In the genomic region with DNA sequence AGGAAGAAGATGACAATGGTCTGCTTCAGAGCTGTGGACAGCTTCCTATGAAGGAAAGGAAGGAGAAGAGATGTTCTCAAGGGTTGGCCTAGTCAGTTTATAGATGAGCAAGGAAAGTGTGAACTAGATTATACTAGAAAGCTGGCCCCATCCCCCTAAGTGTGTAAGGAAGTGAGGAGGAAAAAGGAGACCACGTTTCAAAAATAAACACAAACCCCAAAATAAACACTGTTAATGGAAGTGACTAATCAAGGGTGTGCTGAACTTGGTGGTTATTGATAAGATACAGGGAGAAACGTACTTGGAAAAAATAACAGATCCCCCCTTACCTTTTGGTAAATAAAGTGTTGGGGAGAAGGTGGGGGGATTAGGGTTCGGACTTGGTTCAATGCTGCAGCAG, we compare ENCODE assay signal across 1 cellular context.
TF ChIP-seq lines count a peak whose summit lies in the region.

No MANE protein-coding gene starts in this region.

TF ChIP-seq in IMR-90, 13 proteins besides CTCF, POLR2A, EP300 and RAD21:
- TF ChIP-seq, protein P1, sequence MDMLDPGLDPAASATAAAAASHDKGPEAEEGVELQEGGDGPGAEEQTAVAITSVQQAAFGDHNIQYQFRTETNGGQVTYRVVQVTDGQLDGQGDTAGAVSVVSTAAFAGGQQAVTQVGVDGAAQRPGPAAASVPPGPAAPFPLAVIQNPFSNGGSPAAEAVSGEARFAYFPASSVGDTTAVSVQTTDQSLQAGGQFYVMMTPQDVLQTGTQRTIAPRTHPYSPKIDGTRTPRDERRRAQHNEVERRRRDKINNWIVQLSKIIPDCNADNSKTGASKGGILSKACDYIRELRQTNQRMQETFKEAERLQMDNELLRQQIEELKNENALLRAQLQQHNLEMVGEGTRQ (IDR thresholded peaks at IDR 0.05; ENCODE audit: low read depth, low read length), result no peak
- TF ChIP-seq CEBPB (IDR thresholded peaks at IDR 0.05; ENCODE audit: low read depth, low read length) (no peak), NFE2L2 (IDR thresholded peaks at IDR 0.05; ENCODE audit: low read depth, low read length) (no peak), RCOR1 (IDR thresholded peaks at IDR 0.05; ENCODE audit: insufficient replicate concordance, low read length) (no peak), MXI1 (IDR thresholded peaks at IDR 0.05; ENCODE audit: borderline replicate concordance, low read depth, low read length) (no peak), BHLHE40 (IDR thresholded peaks at IDR 0.05; ENCODE audit: low read depth, low read length) (peak; percentile 82), SMC3 (IDR thresholded peaks at IDR 0.05; ENCODE audit: low read depth, low read length) (no peak), FOS (IDR thresholded peaks at IDR 0.05; ENCODE audit: low read depth, low read length) (0 out of 2 replicates have a peak, but pooled peaks have one; percentile 10), RFX5 (IDR thresholded peaks at IDR 0.05; ENCODE audit: low read depth, low read length) (no peak)
